In the genomic region with DNA sequence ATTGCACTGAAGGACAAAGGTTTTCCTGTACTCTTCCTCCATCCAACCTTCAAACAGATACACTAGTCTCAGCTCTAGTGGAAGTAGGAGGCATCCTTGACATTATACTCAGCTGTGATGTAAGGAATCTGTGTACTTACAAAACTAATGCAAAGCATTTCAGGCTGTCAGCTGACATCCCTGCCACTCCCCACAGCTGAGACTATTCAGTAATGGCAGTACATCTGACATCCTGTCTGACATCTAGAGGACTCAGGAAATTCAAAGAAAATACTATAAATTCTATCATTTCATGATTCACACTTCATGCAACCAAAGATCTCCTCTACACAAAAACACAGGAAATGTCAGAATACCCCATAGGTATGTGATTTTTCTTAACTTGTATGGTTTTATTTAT, we compare ENCODE assay signal across 2 cellular contexts.
TF ChIP-seq lines count a peak whose summit lies in the region.

No MANE protein-coding gene starts in this region.

TF ChIP-seq in GM12878, 131 proteins besides CTCF, POLR2A, EP300 and RAD21 (continued from another document):
- TF ChIP-seq BRCA1 (IDR thresholded peaks at IDR 0.05; ENCODE audit: low read depth, low read length) (no peak), CHD4 (IDR thresholded peaks at IDR 0.05) (no peak)

TF ChIP-seq in neural cell, 6 proteins besides CTCF, POLR2A, EP300 and RAD21 (continued from another document):
- TF ChIP-seq, protein P1, sequence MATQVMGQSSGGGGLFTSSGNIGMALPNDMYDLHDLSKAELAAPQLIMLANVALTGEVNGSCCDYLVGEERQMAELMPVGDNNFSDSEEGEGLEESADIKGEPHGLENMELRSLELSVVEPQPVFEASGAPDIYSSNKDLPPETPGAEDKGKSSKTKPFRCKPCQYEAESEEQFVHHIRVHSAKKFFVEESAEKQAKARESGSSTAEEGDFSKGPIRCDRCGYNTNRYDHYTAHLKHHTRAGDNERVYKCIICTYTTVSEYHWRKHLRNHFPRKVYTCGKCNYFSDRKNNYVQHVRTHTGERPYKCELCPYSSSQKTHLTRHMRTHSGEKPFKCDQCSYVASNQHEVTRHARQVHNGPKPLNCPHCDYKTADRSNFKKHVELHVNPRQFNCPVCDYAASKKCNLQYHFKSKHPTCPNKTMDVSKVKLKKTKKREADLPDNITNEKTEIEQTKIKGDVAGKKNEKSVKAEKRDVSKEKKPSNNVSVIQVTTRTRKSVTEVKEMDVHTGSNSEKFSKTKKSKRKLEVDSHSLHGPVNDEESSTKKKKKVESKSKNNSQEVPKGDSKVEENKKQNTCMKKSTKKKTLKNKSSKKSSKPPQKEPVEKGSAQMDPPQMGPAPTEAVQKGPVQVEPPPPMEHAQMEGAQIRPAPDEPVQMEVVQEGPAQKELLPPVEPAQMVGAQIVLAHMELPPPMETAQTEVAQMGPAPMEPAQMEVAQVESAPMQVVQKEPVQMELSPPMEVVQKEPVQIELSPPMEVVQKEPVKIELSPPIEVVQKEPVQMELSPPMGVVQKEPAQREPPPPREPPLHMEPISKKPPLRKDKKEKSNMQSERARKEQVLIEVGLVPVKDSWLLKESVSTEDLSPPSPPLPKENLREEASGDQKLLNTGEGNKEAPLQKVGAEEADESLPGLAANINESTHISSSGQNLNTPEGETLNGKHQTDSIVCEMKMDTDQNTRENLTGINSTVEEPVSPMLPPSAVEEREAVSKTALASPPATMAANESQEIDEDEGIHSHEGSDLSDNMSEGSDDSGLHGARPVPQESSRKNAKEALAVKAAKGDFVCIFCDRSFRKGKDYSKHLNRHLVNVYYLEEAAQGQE (IDR thresholded peaks at IDR 0.05; ENCODE audit: borderline replicate concordance) = no peak
